24 cellular contexts compared by ENCODE assay signal in genomic region chr17:1234455-1234854, GRCh38. TPM values are rescaled to one million over a fixed set of nuclear protein-coding genes. Genes with fewer than 3 reads are reported as not detected.
"Had no signal": no experiment of that assay in that cellular context is flagged by ENCODE, and none has a peak within 500 bp of the region (broad histone marks: within the 10 kb centered on the region; RNA-seq: fewer than 3 reads in every experiment).

No MANE protein-coding gene starts in this region.

- H3K9me3 ChIP-seq: lower lobe of right lung, pancreas, SK-N-SH, transverse colon had no signal

- H3K4me3 Mint-ChIP-seq: T-cell had no signal

- H3K9ac ChIP-seq: SK-N-SH had no signal

- DNase-seq: activated CD4-positive, alpha-beta T cell treated with anti-CD3 and anti-CD28 coated beads for 1 hour; activated CD4-positive, alpha-beta T cell treated with anti-CD3 and anti-CD28 coated beads, Interleukin-2, amount 50 U/mL, for 48 hours; activated T-cell treated with anti-CD3 and anti-CD28 coated beads, Interleukin-2, amount 50 U/mL, for 1 hour; central memory CD4-positive, alpha-beta T cell; effector CD8-positive, alpha-beta T cell; foreskin melanocyte; head of caudate nucleus; lower lobe of right lung; naive thymus-derived CD4-positive, alpha-beta T cell; pancreas; SK-N-SH; stimulated activated CD4-positive, alpha-beta T cell treated with anti-CD3 and anti-CD28 coated beads, Interleukin-15, amount 100 ng/mL, for 24 hours; stimulated activated CD4-positive, alpha-beta T cell treated with anti-CD3 and anti-CD28 coated beads, Interleukin-4, amount 100 ng/mL, for 24 hours; stimulated activated naive CD4-positive, alpha-beta T cell treated with Interleukin-2 at 50 U/mL for 16 hours; substantia nigra; T-cell; transverse colon had no signal

- H3K27ac Mint-ChIP-seq: activated naive CD4-positive, alpha-beta T cell treated with anti-CD3 and anti-CD28 coated beads, Interleukin-2, amount 50 U/mL, for 72 hours; activated T-helper 2 cell treated with anti-CD3 and anti-CD28 coated beads, Interferon-gamma antibody, Interleukin-2, Interleukin-4, amounts not matched to agents 10 μg/mL and 5 μg/mL and 100 μg/mL, durations not matched to agents 14 hours and 24 hours and 36 hours; naive thymus-derived CD4-positive, alpha-beta T cell; T-cell had no signal

- FAIRE-seq: endothelial cell of umbilical vein, pancreas had no signal

- H3K4me3 ChIP-seq: coronary artery, lower lobe of right lung, pancreas, skin epidermis, transverse colon had no signal

- H3K9me3 Mint-ChIP-seq: activated naive CD4-positive, alpha-beta T cell treated with anti-CD3 and anti-CD28 coated beads, Interleukin-2, amount 50 U/mL, for 72 hours; activated T-helper 2 cell treated with anti-CD3 and anti-CD28 coated beads, Interferon-gamma antibody, Interleukin-2, Interleukin-4, amounts not matched to agents 10 μg/mL and 5 μg/mL and 100 μg/mL, durations not matched to agents 14 hours and 24 hours and 36 hours; T-cell had no signal

- H3K36me3 Mint-ChIP-seq: T-cell had no signal

- H3K4me2 ChIP-seq: SK-N-SH had no signal

- H3K4me1 ChIP-seq: pancreas had no signal

- H3K36me3 ChIP-seq: lower lobe of right lung, pancreas, transverse colon had no signal

- H3K27ac ChIP-seq: coronary artery, lower lobe of right lung, pancreas, skin epidermis, transverse colon, VCaP had no signal

RNA-seq across cellular contexts. Expression of gene BHLHA9, which starts 35.8 kb away (rescaled TPM):
- polyA plus RNA-seq: endothelial cell of umbilical vein; fibroblast of lung; naive thymus-derived CD4-positive, alpha-beta T cell; pancreas; SK-N-SH had no signal

RNA-seq across cellular contexts. Expression of gene TRARG1, which starts 45.0 kb away (rescaled TPM):
- polyA plus RNA-seq: endothelial cell of umbilical vein; fibroblast of lung; naive thymus-derived CD4-positive, alpha-beta T cell; SK-N-SH had no signal
